Comparison of ENCODE assay signal across 11 cellular contexts in genomic region chr2:139778732-139779131, GRCh38.
"Had no signal": no experiment of that assay in that cellular context is flagged by ENCODE, and none has a peak within 500 bp of the region (broad histone marks: within the 10 kb centered on the region; RNA-seq: fewer than 3 reads in every experiment).

No MANE protein-coding gene starts in this region.

- H3K36me3 ChIP-seq: HAP-1 had no signal

- H2AFZ ChIP-seq: GM23248, GM23338 had no signal

- H3K27ac ChIP-seq: GM23248 had no signal

- FAIRE-seq: H1, H54 had no signal

- H3K4me3 ChIP-seq: GM23248, GM23338, HAP-1 had no signal

- ATAC-seq: GM23338, HCT116 had no signal

- H3K4me2 ChIP-seq: GM23338 had no signal

- DNase-seq: GM23248, GOT3, H7, H9, HCEC 1CT, HFFc6 had no signal

- H3K9me3 ChIP-seq: HAP-1 had no signal

- H3K9ac ChIP-seq: GM23248 had no signal
